29 cellular contexts compared by ENCODE assay signal in the genomic region with DNA sequence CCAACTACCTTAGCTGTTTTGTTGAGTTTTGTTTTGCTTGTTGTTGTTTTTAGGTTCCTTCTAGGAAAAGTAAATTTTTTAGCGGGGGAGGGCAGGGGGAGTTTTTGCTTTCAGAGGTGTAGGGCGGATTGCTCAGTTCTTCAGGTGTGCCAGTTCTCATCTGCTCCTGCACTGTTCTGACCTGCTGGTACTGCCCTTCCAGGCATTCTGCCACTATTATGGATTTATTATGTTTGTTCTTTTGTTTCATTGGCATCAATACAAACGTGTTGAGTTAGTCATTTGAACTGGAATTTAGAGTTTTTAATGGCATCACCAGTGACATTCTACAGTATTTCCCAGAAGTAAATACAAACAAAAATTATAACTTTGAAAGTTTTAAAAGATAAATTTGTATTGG. TPM values are rescaled to one million over a fixed set of nuclear protein-coding genes. Genes with fewer than 3 reads are reported as not detected.
DNase-seq lines count a peak whose midpoint lies in the region; ATAC-seq and TF ChIP-seq lines count a peak whose summit lies in the region.
"Had no signal": no experiment of that assay in that cellular context is flagged by ENCODE, and none has a peak within 500 bp of the region (broad histone marks: within the 10 kb centered on the region; RNA-seq: fewer than 3 reads in every experiment).

No MANE protein-coding gene starts in this region.

- TF ChIP-seq CTCF in MCF 10A (IDR thresholded peaks at IDR 0.05; ENCODE audit: unreplicated experiment) (no peak), breast epithelium (IDR thresholded peaks at IDR 0.05) (no peak), WTC11 (IDR thresholded peaks at IDR 0.05) (no peak), foreskin keratinocyte (conservative IDR thresholded peaks at IDR 0.05) (no peak)

- BruUV-seq in MCF 10A (replicated peaks; lab: Mats Ljungman, UMichigan) = no TSS peak

- CTCF ChIA-PET in MCF 10A (lab: Yijun Ruan, JAX) (interaction anchor here (0.8 kb wide), 1 partner anchor 156 kb away, joined by 3 read pairs; no protein-coding TSS in a partner anchor), WTC11 (lab: Charles Lee) (no interaction called here)

- POLR2A ChIA-PET in MCF 10A (lab: Yijun Ruan, JAX) (interaction anchor here (0.7 to 4.1 kb wide), 8 partner anchors 9 to 391 kb away, joined by 3 to 53 read pairs (median 6); partner anchors contain the start of gene ERCC6L2), WTC11 (lab: Charles Lee) (no interaction called here)

- H3K4me3 Mint-ChIP-seq in MCF 10A (ENCODE audit: unreplicated experiment) (peak overlapping the region; percentile 17), WTC11 (no peak overlapping the region)
- H3K4me3 Mint-ChIP-seq: activated naive CD4-positive, alpha-beta T cell treated with anti-CD3 and anti-CD28 coated beads for 36 hours; activated T-cell treated with anti-CD3 and anti-CD28 coated beads, Interleukin-2, amount 50 U/mL, for 4 hours; memory B cell; naive B cell had no signal

- H3K27me3 Mint-ChIP-seq in MCF 10A (ENCODE audit: insufficient read depth, unreplicated experiment) (no peaks in the 10 kb centered on the region), WTC11 (ENCODE audit: low read depth) (no peaks in the 10 kb centered on the region)
- H3K27me3 Mint-ChIP-seq: memory B cell, naive B cell had no signal

- intact Hi-C loops in MCF 10A (cut with micrococcal nuclease) = no loop called here
- intact Hi-C loops in breast epithelium (cut with DNase I; ENCODE audit: low total_unique reads) = no loop called here

- H3K27me3 ChIP-seq in breast epithelium (no peaks in the 10 kb centered on the region), foreskin keratinocyte (no peaks in the 10 kb centered on the region)
- H3K27me3 ChIP-seq: gastroesophageal sphincter, stomach, tibial nerve had no signal

- H3K4me3 ChIP-seq in breast epithelium = no peak overlapping the region
- H3K4me3 ChIP-seq: gastroesophageal sphincter, GM23248, stomach, tibial nerve had no signal

- H3K4me1 ChIP-seq in breast epithelium (no peaks in the 10 kb centered on the region), foreskin keratinocyte (peaks cover 6% of the 10 kb centered on the region)
- H3K4me1 ChIP-seq: Caco-2 had no signal

- no peaks in the 10 kb centered on the region for H3K36me3 ChIP-seq in breast epithelium

- H3K36me3 Mint-ChIP-seq in MCF 10A (ENCODE audit: insufficient read depth, unreplicated experiment) (peaks cover 6% of the 10 kb centered on the region), WTC11 (no peaks in the 10 kb centered on the region)

- H3K27ac ChIP-seq in breast epithelium (no peak overlapping the region), foreskin keratinocyte (no peak overlapping the region)
- H3K27ac ChIP-seq: gastroesophageal sphincter, GM23248, stomach, tibial nerve had no signal

- H3K9me3 Mint-ChIP-seq in MCF 10A (ENCODE audit: unreplicated experiment) = no peaks in the 10 kb centered on the region
- H3K9me3 Mint-ChIP-seq in WTC11 = no peaks in the 10 kb centered on the region
- H3K9me3 Mint-ChIP-seq: activated naive CD4-positive, alpha-beta T cell treated with anti-CD3 and anti-CD28 coated beads for 36 hours; activated T-cell treated with anti-CD3 and anti-CD28 coated beads, Interleukin-2, amount 50 U/mL, for 4 hours; memory B cell; naive B cell had no signal

- ATAC-seq in WTC11 (no peak), foreskin keratinocyte (no peak), GM18517 (IDR thresholded peaks at IDR 0.05; ENCODE audit: unreplicated experiment) (no peak), HG03045 (IDR thresholded peaks at IDR 0.05; ENCODE audit: unreplicated experiment) (no peak)
- ATAC-seq: activated T-cell treated with anti-CD3 and anti-CD28 coated beads, Interleukin-2, amount 50 U/mL, for 4 hours; gastroesophageal sphincter; right cardiac atrium had no signal

- no peaks in the 10 kb centered on the region for H3K9me3 ChIP-seq in breast epithelium
- H3K9me3 ChIP-seq: Caco-2, gastroesophageal sphincter, stomach, tibial nerve had no signal

- no peak for TF ChIP-seq POLR2A in breast epithelium (IDR thresholded peaks at IDR 0.05)

- DNase-seq in MCF 10A (ENCODE audit: unreplicated experiment) (peak; percentile 61), breast epithelium (ENCODE audit: low spot score in 2 of 2) (no peak), WTC11 (ENCODE audit: low spot score) (no peak), foreskin keratinocyte (peak; percentile 2 to 11), DMS153 (lab: John Stamatoyannopoulos, UW) (no peak), T-helper 9 cell (no peak)
- DNase-seq: activated CD4-positive, CD25-positive, alpha-beta regulatory T cell treated with anti-CD3 and anti-CD28 coated beads, Interleukin-2, amount 50 U/mL, for 72 hours; activated CD8-positive, alpha-beta memory T cell treated with anti-CD3 and anti-CD28 coated beads for 24 hours; activated naive CD4-positive, alpha-beta T cell treated with anti-CD3 and anti-CD28 coated beads for 36 hours; activated T-cell treated with anti-CD3 and anti-CD28 coated beads, Interleukin-2, amount 50 U/mL, for 4 hours; amygdala; Caco-2; DND-41; erythroblast; GM23248; islet precursor cell; naive B cell; NCI-H1092; NCI-H2107; NCI-H526; occipital lobe; right cardiac atrium; stomach; T1000 had no signal

- H3K27ac Mint-ChIP-seq in MCF 10A (ENCODE audit: low read depth, unreplicated experiment) (peak overlapping the region; percentile 51), WTC11 (0 out of 2 replicates have a peak overlapping the region, but pooled peaks have one; percentile 55)
- H3K27ac Mint-ChIP-seq: activated naive CD4-positive, alpha-beta T cell treated with anti-CD3 and anti-CD28 coated beads for 36 hours; memory B cell had no signal

- H3K4me1 Mint-ChIP-seq in MCF 10A (ENCODE audit: insufficient read depth, unreplicated experiment) (peaks cover 8% of the 10 kb centered on the region), WTC11 (no peaks in the 10 kb centered on the region; the same call in 1 of the 2 replicates)

TF ChIP-seq in WTC11, 78 proteins besides CTCF, POLR2A, EP300 and RAD21 (continues in another document):
- TF ChIP-seq GRHL2 (CRISPR knock-in tag; IDR thresholded peaks at IDR 0.05; ENCODE audit: insufficient replicate concordance, severe bottlenecking) = no peak
- no peak for TF ChIP-seq ELF4 (CRISPR knock-in tag; IDR thresholded peaks at IDR 0.05; ENCODE audit: low read depth)
- no peak for TF ChIP-seq TCF7 (CRISPR knock-in tag; IDR thresholded peaks at IDR 0.05; ENCODE audit: low read depth)
- TF ChIP-seq RELA (CRISPR knock-in tag; IDR thresholded peaks at IDR 0.05; ENCODE audit: borderline replicate concordance) = no peak
- TF ChIP-seq HMGA2 (CRISPR knock-in tag; IDR thresholded peaks at IDR 0.05) = no peak
- TF ChIP-seq AFF4 (CRISPR knock-in tag; IDR thresholded peaks at IDR 0.05; ENCODE audit: borderline replicate concordance) = no peak
- no peak for TF ChIP-seq GABPB1 (CRISPR knock-in tag; IDR thresholded peaks at IDR 0.05)
- TF ChIP-seq ZNF317 (CRISPR knock-in tag; IDR thresholded peaks at IDR 0.05; ENCODE audit: borderline replicate concordance, low read depth) = no peak

RNA-seq across cellular contexts. Expression of gene ERCC6L2, which starts 26.0 kb away (rescaled TPM):
- 26.9 and 28.0 TPM in 2 replicates for total RNA-seq in MCF 10A (2022)
- 10 to 100 TPM; 69.9 to 100.0 (median 71.4) TPM for total RNA-seq in breast epithelium
- 41.8 to 43.0 TPM (median 42.9 TPM) in 3 replicates for total RNA-seq in WTC11 (2021)
- 30.6 and 33.2 TPM in 2 replicates for total RNA-seq in foreskin keratinocyte
- 2.4 and 3.1 TPM in 2 replicates for polyA plus RNA-seq in foreskin keratinocyte

Comparison
In these comparisons a context has a peak if more than half of its experiments do, and no peak if none do; other contexts are left out.
1. DNase-seq: peak in MCF 10A (single experiment) and foreskin keratinocyte (2 of 2); none in breast epithelium (0 of 2), WTC11 (single experiment), DMS153 (single experiment) and T-helper 9 cell (single experiment).